8 cellular contexts compared by ENCODE assay signal in genomic region chr14:87993485-87993809, GRCh38. TPM values are rescaled to one million over a fixed set of nuclear protein-coding genes. Genes with fewer than 3 reads are reported as not detected.
DNase-seq lines count a peak whose midpoint lies in the region; ATAC-seq, FAIRE-seq and TF ChIP-seq lines count a peak whose summit lies in the region.

No MANE protein-coding gene starts in this region.

- peak overlapping the region; percentile 52 for H3K27ac ChIP-seq in 22Rv1
- H3K27ac ChIP-seq in GM12878 (ENCODE audit: control insufficient read depth, insufficient read depth): peak overlapping the region; percentile 84
- H3K27ac ChIP-seq in mesodermal cell (ENCODE audit: low read depth, low read length, severe bottlenecking): peak overlapping the region; percentile 92

- no peaks in the 10 kb centered on the region for H3K79me2 ChIP-seq in GM12878 (ENCODE audit: control insufficient read depth, insufficient read depth, low read length)

- peak overlapping the region; percentile 87 for H3K4me2 ChIP-seq in GM12878 (ENCODE audit: control insufficient read depth, insufficient read depth)

- ATAC-seq in GM21619 (IDR thresholded peaks at IDR 0.05; ENCODE audit: unreplicated experiment) (peak; percentile 1), GM12878 (no peak)

- peak overlapping the region; percentile 82 for H3K9ac ChIP-seq in GM12878 (ENCODE audit: control insufficient read depth, insufficient read depth, low read length)

- TF ChIP-seq POLR2A in GM12878 (IDR thresholded peaks at IDR 0.05; ENCODE audit: low read depth, low read length) (no peak), H54 (IDR thresholded peaks at IDR 0.05; ENCODE audit: low read depth, low read length) (no peak)

- SMC1A ChIA-PET in GM12878 (lab: Charles Lee; ENCODE audit: uncharacterized antibody, unreplicated experiment): interaction anchor here (0.7 to 5.4 kb wide), 9 partner anchors 12 to 47 kb away, joined by 3 to 158 read pairs (median 4); partner anchors contain the start of gene GPR65

- peak overlapping the region; percentile 80 for H2AFZ ChIP-seq in GM12878 (ENCODE audit: control insufficient read depth, low read depth, low read length)

- peak overlapping the region; percentile 75 for H3K4me3 ChIP-seq in GM12878
- H3K4me3 ChIP-seq in mesodermal cell (ENCODE audit: extremely low read depth, insufficient read depth, low read length, poor library complexity, severe bottlenecking): peak overlapping the region; percentile 56

- H3K9me3 ChIP-seq in GM12878 (replicated peaks; ENCODE audit: control insufficient read depth, insufficient read depth, low read length) (no peaks in the 10 kb centered on the region; the same call in 1 of the 3 replicates), mesodermal cell (ENCODE audit: control insufficient read depth, low read length) (no peaks in the 10 kb centered on the region)

- no peaks in the 10 kb centered on the region for H4K20me1 ChIP-seq in GM12878 (ENCODE audit: control insufficient read depth, insufficient read depth)

- POLR2A ChIA-PET in GM12878 (lab: Charles Lee): interaction anchor here (0.9 to 5.4 kb wide), 5 partner anchors 10 to 392 kb away, joined by 3 to 122 read pairs (median 4); partner anchors contain the start of genes GPR65 and SPATA7

- H3K36me3 ChIP-seq in GM12878 (ENCODE audit: control insufficient read depth in 2 of 2, insufficient read depth in 2 of 2, low read length in 1 of 2) (no peaks in the 10 kb centered on the region), mesodermal cell (ENCODE audit: control insufficient read depth, insufficient read depth, low read length) (no peaks in the 10 kb centered on the region)

- intact Hi-C loops in GM12878 (cut with micrococcal nuclease; ENCODE audit: unreplicated experiment): loop anchor here (2.0 to 10.0 kb wide), 2 partner anchors 49 to 1961 kb away; partner anchors contain the start of genes EFCAB11 and TDP1

- CTCF ChIA-PET in GM12878 (lab: Yijun Ruan, JAX): interaction anchor here (0.7 to 3.5 kb wide), 9 partner anchors 9 to 196 kb away, joined by 3 to 22 read pairs (median 4); partner anchors contain the start of gene GPR65

- FAIRE-seq in GM12878 (lab: Jason Lieb, UNC): no peak
- no peak for FAIRE-seq in H54 (lab: Jason Lieb, UNC)

- in situ Hi-C loops in GM12878 (cut with MboI): no loop called here

- RAD21 ChIA-PET in GM12878 (lab: Charles Lee; ENCODE audit: unreplicated experiment): interaction anchor here (0.8 to 5.4 kb wide), 6 partner anchors 11 to 47 kb away, joined by 3 to 107 read pairs (median 4); partner anchors contain the start of gene GPR65

- peaks cover 26% of the 10 kb centered on the region for H3K4me1 ChIP-seq in GM12878 (ENCODE audit: control insufficient read depth, insufficient read depth, low read length)
- peaks cover 15% of the 10 kb centered on the region for H3K4me1 ChIP-seq in mesodermal cell (ENCODE audit: control insufficient read depth, insufficient read depth, low read length, poor library complexity, severe bottlenecking)

- TF ChIP-seq CTCF in 22Rv1 (IDR thresholded peaks at IDR 0.05) (no peak), GM12878 (IDR thresholded peaks at IDR 0.05 in 2 of 3, conservative IDR thresholded peaks at IDR 0.05 in 1 of 3; ENCODE audit: control insufficient read depth in 2 of 3, extremely low read depth in 1 of 3, insufficient read depth in 1 of 3, low read depth in 3 of 3, low read length in 3 of 3) (no peak)

- WGBS in GM12878 (ENCODE audit: insufficient coverage, insufficient replicate concordance, low lambda C conversion rate, missing lambda C conversion rate): 13% methylated on average over 5 of the region's 5 CpGs
- WGBS in mesodermal cell (ENCODE audit: insufficient coverage in 2 of 2), 2 experiments: 37 to 45% methylated on average over 3 of the region's 5 CpGs

- no peaks in the 10 kb centered on the region for H3K27me3 ChIP-seq in GM12878 (replicated peaks in 1 of 2; ENCODE audit: control insufficient read depth in 2 of 2, insufficient read depth in 2 of 2, low read length in 1 of 2)

- TF ChIP-seq EP300 in GM12878 (IDR thresholded peaks at IDR 0.05; ENCODE audit: borderline replicate concordance in 1 of 2, control insufficient read depth in 1 of 2, low read depth in 2 of 2, low read length in 2 of 2): no peak

- no peak for DNase-seq in GM12878 (ENCODE audit: low read depth, low spot score)
- no peak for DNase-seq in NK-92 treated with Interleukin-12 subunit alpha and Interleukin-12 subunit beta, amount 100 ng/mL, for 24 hours (lab: John Stamatoyannopoulos, UW)
- DNase-seq in DMS 273 treated with DMSO at 0.1 percent for 48 hours (lab: John Stamatoyannopoulos, UW): no peak
- no peak for DNase-seq in H54 (ENCODE audit: insufficient read length, low spot score)
- DNase-seq in DMS 273 (lab: John Stamatoyannopoulos, UW; ENCODE audit: unreplicated experiment): no peak

- no peak for TF ChIP-seq RAD21 in GM12878 (IDR thresholded peaks at IDR 0.05; ENCODE audit: insufficient read depth, low read depth, low read length)

- TSS peak; percentile 97 for BruUV-seq in GM12878 (replicated peaks; lab: Mats Ljungman, UMichigan)

TF ChIP-seq in GM12878, 131 proteins besides CTCF, POLR2A, EP300 and RAD21 (continues in another document):
- TF ChIP-seq POLR2AphosphoS5 (IDR thresholded peaks at IDR 0.05; ENCODE audit: low read length) (peak; percentile 92), NR2C2 (IDR thresholded peaks at IDR 0.05; ENCODE audit: borderline replicate concordance, control insufficient read depth, insufficient read length, low read depth) (no peak)
- TF ChIP-seq, protein P1, sequence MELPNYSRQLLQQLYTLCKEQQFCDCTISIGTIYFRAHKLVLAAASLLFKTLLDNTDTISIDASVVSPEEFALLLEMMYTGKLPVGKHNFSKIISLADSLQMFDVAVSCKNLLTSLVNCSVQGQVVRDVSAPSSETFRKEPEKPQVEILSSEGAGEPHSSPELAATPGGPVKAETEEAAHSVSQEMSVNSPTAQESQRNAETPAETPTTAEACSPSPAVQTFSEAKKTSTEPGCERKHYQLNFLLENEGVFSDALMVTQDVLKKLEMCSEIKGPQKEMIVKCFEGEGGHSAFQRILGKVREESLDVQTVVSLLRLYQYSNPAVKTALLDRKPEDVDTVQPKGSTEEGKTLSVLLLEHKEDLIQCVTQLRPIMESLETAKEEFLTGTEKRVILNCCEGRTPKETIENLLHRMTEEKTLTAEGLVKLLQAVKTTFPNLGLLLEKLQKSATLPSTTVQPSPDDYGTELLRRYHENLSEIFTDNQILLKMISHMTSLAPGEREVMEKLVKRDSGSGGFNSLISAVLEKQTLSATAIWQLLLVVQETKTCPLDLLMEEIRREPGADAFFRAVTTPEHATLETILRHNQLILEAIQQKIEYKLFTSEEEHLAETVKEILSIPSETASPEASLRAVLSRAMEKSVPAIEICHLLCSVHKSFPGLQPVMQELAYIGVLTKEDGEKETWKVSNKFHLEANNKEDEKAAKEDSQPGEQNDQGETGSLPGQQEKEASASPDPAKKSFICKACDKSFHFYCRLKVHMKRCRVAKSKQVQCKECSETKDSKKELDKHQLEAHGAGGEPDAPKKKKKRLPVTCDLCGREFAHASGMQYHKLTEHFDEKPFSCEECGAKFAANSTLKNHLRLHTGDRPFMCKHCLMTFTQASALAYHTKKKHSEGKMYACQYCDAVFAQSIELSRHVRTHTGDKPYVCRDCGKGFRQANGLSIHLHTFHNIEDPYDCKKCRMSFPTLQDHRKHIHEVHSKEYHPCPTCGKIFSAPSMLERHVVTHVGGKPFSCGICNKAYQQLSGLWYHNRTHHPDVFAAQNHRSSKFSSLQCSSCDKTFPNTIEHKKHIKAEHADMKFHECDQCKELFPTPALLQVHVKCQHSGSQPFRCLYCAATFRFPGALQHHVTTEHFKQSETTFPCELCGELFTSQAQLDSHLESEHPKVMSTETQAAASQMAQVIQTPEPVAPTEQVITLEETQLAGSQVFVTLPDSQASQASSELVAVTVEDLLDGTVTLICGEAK (IDR thresholded peaks at IDR 0.05; ENCODE audit: borderline replicate concordance): 0 out of 2 replicates have a peak, but pooled peaks have one; percentile 45

RNA-seq across cellular contexts. Expression of gene GALC, which starts 0.5 kb away (rescaled TPM):
- total RNA-seq in GM12878 (2013; cell fraction: nucleolus; rRNA removed): 63.0 and 73.0 TPM in 2 replicates
- total RNA-seq in GM12878 (2014; rRNA removed) (4.8 and 6.1 TPM in 2 replicates), GM12878 (2014; rRNA removed; fragmentation: Illumina TruSeq; extraction: Trizol) (4.5 and 4.9 TPM in 2 replicates), GM12878 (2021) (4.1 and 7.5 TPM in 2 replicates)
- polyA plus RNA-seq in GM12878 (2011; ENCODE audit: low read depth): 3.1 TPM
- polyA plus RNA-seq in GM12878 (2011; rRNA removed) (14.0 and 19.2 TPM in 2 replicates), GM12878 (2014; fragmentation: Illumina TruSeq; extraction: Trizol) (3.9 and 7.0 TPM in 2 replicates), GM12878 (2014; fragmentation: Nextera tagmentation; extraction: Ambion mirVana) (1 to 10 TPM; 1.3 to 1.9 TPM), GM12878 (2014; rRNA removed) (2.8 and 4.7 TPM in 2 replicates), GM12878 (2016; fragmentation: Nextera tagmentation; extraction: Ambion mirVana) (1 to 10 TPM; 4.6 to 5.0 TPM)
- 6.2 and 7.0 TPM in 2 replicates for polyA plus RNA-seq in GM12878 (2011; cell fraction: cytosol; rRNA removed)
- 14.6 and 15.2 TPM in 2 replicates for polyA plus RNA-seq in GM12878 (2011; cell fraction: nucleus; rRNA removed)
- 3.8 TPM in 2 replicates for polyA plus RNA-seq in GM12878 (2012)
- 12.7 and 13.4 TPM in 2 replicates for polyA minus RNA-seq in GM12878 (2011; rRNA and poly(A)+ RNA removed)
- polyA minus RNA-seq in GM12878 (2011; cell fraction: cytosol; rRNA and poly(A)+ RNA removed): 5.3 and 8.3 TPM in 2 replicates
- polyA minus RNA-seq in GM12878 (2011; cell fraction: nucleus; rRNA and poly(A)+ RNA removed): 16.3 and 18.2 TPM in 2 replicates
- 44.5 TPM for polyA plus RNA-seq in mesodermal cell (2013, experiment 1 of 2)
- 40.0 TPM for polyA plus RNA-seq in mesodermal cell (2013, experiment 2 of 2)

RNA-seq across cellular contexts. Expression of gene GPR65, which starts 11.5 kb away (rescaled TPM):
- 50.5 and 54.0 TPM in 2 replicates for total RNA-seq in GM12878 (2013; cell fraction: nucleolus; rRNA removed)
- total RNA-seq in GM12878 (2014; rRNA removed): 11.5 and 14.0 TPM in 2 replicates
- total RNA-seq in GM12878 (2014; rRNA removed; fragmentation: Illumina TruSeq; extraction: Trizol): 11.6 and 12.7 TPM in 2 replicates
- total RNA-seq in GM12878 (2021): 7.3 and 8.2 TPM in 2 replicates
- 2.5 TPM for polyA plus RNA-seq in GM12878 (2011; ENCODE audit: low read depth)
- polyA plus RNA-seq in GM12878 (2011; rRNA removed): 14.7 and 25.1 TPM in 2 replicates
- 4.3 and 6.1 TPM in 2 replicates for polyA plus RNA-seq in GM12878 (2011; cell fraction: cytosol; rRNA removed)
- 9.3 and 11.4 TPM in 2 replicates for polyA plus RNA-seq in GM12878 (2011; cell fraction: nucleus; rRNA removed)
- 3.5 and 6.0 TPM in 2 replicates for polyA plus RNA-seq in GM12878 (2012)
- 9.3 and 12.2 TPM in 2 replicates for polyA plus RNA-seq in GM12878 (2014; fragmentation: Illumina TruSeq; extraction: Trizol)
- polyA plus RNA-seq in GM12878 (2014; fragmentation: Nextera tagmentation; extraction: Ambion mirVana): 10 to 100 TPM in 1 of 2 experiments, 1 to 10 TPM in 1; 9.4 to 12.1 TPM
- 3.7 and 4.4 TPM in 2 replicates for polyA plus RNA-seq in GM12878 (2014; rRNA removed)
- 1 to 10 TPM; 6.6 to 7.9 TPM for polyA plus RNA-seq in GM12878 (2016; fragmentation: Nextera tagmentation; extraction: Ambion mirVana)
- polyA minus RNA-seq in GM12878 (2011; rRNA and poly(A)+ RNA removed): 20.1 and 30.4 TPM in 2 replicates
- polyA minus RNA-seq in GM12878 (2011; cell fraction: cytosol; rRNA and poly(A)+ RNA removed): 3.6 and 6.1 TPM in 2 replicates
- 17.3 and 22.3 TPM in 2 replicates for polyA minus RNA-seq in GM12878 (2011; cell fraction: nucleus; rRNA and poly(A)+ RNA removed)
- polyA plus RNA-seq in mesodermal cell (2013, experiment 1 of 2): 0.07 TPM
- polyA plus RNA-seq in mesodermal cell (2013, experiment 2 of 2): not detected
